Comparison of ENCODE assay signal across 20 cellular contexts in genomic region chr14:53840444-53840843, GRCh38.
A peak's percentile ranks its signal among the peaks of the same experiment; 100 is the strongest.
DNase-seq lines count a peak whose midpoint lies in the region; ATAC-seq and TF ChIP-seq lines count a peak whose summit lies in the region.
"Had no signal": no experiment of that assay in that cellular context is flagged by ENCODE, and none has a peak within 500 bp of the region (broad histone marks: within the 10 kb centered on the region; RNA-seq: fewer than 3 reads in every experiment).

No MANE protein-coding gene starts in this region.

- H2AFZ ChIP-seq in HCT116 (ENCODE audit: low read depth, low read length, poor library complexity, severe bottlenecking) (no peak overlapping the region), OCI-LY3 (ENCODE audit: low read depth, low read length) (no peak overlapping the region; the same call in 1 of the 2 replicates)

- RAD21 ChIA-PET in HCT116 (lab: Charles Lee; ENCODE audit: low non-redundant PET in 1 of 2, low total read pairs in 2 of 2, uncharacterized antibody in 2 of 2, unreplicated experiment in 2 of 2) = no interaction called here

- intact Hi-C loops in HCT116 (cut with micrococcal nuclease) = no loop called here

- H3K9ac ChIP-seq in HCT116 (ENCODE audit: low read length) = no peak overlapping the region
- H3K9ac ChIP-seq in OCI-LY3 (ENCODE audit: low read length) = no peak overlapping the region
- H3K9ac ChIP-seq: BLaER1 treated with 17β-estradiol and CSF1 and Interleukin-3, amounts not matched to agents 10 nM and 100 nM had no signal

- H3K9me2 ChIP-seq in HCT116 (ENCODE audit: insufficient read depth) = no peaks in the 10 kb centered on the region

- H3K4me3 ChIP-seq in HCT116 (replicated peaks in 1 of 2; ENCODE audit: low read depth in 1 of 2, low read length in 2 of 2) (peak overlapping the region in 1 of 2 experiments; percentile 10; a peak in 1 of 4 replicates), OCI-LY3 (ENCODE audit: low read length) (no peak overlapping the region), epithelial cell of proximal tubule (ENCODE audit: low read depth, low read length) (no peak overlapping the region)
- H3K4me3 ChIP-seq: BLaER1 treated with 17β-estradiol and CSF1 and Interleukin-3, amounts not matched to agents 10 nM and 100 nM; cardiac muscle cell; psoas muscle had no signal

- DNase-seq in HCT116 (ENCODE audit: low read depth, low spot score) (peak; percentile 82), epithelial cell of proximal tubule (ENCODE audit: low read depth) (peak; percentile 72), omental fat pad (ENCODE audit: low spot score) (no peak), cerebellar nuclear complex (lab: John Stamatoyannopoulos, UW) (no peak), GM19240 (ENCODE audit: insufficient read length, low spot score) (no peak)
- no peak for DNase-seq in stimulated activated CD4-positive, alpha-beta T cell treated with anti-CD3 and anti-CD28 coated beads, Interleukin-4, amount 100 ng/mL, for 1 hour
- no peak for DNase-seq in activated CD4-positive, alpha-beta T cell treated with anti-CD3 and anti-CD28 coated beads for 1 hour
- DNase-seq: activated CD4-positive, CD25-positive, alpha-beta regulatory T cell treated with anti-CD3 and anti-CD28 coated beads, Interleukin-2, amount 50 U/mL, for 72 hours; activated CD8-positive, alpha-beta memory T cell treated with anti-CD3 and anti-CD28 coated beads, Interleukin-2, amount 50 U/mL, for 4 hours; activated naive CD4-positive, alpha-beta T cell treated with anti-CD3 and anti-CD28 coated beads for 36 hours; endodermal cell; NCI-H1436; NCI-H510A treated with DMSO at 0.1 percent for 48 hours; psoas muscle; stimulated activated CD4-positive, alpha-beta T cell treated with anti-CD3 and anti-CD28 coated beads, Interleukin-1b, Interleukin-23, amount 100 ng/mL, for 48 hours; T-helper 17 cell had no signal

- peaks cover 12% of the 10 kb centered on the region; the same call in 1 of the 2 replicates for H3K79me2 ChIP-seq in HCT116 (ENCODE audit: insufficient read depth, low read length)
- H3K79me2 ChIP-seq in OCI-LY3 (ENCODE audit: low read length) = no peaks in the 10 kb centered on the region

- POLR2A ChIA-PET in HCT116 (lab: Charles Lee) = no interaction called here

- H3K4me1 ChIP-seq in HCT116 (ENCODE audit: control insufficient read depth in 1 of 2, insufficient read depth in 2 of 2, low read length in 2 of 2) (peaks cover 53 to 55% of the 10 kb centered on the region in 2 experiments), OCI-LY3 (ENCODE audit: low read length) (peaks cover 45% of the 10 kb centered on the region)
- H3K4me1 ChIP-seq: BLaER1 treated with 17β-estradiol and CSF1 and Interleukin-3, amounts not matched to agents 10 nM and 100 nM; psoas muscle had no signal

- no peak for TF ChIP-seq POLR2A in HCT116 (IDR thresholded peaks at IDR 0.05; ENCODE audit: borderline replicate concordance, extremely low read depth, insufficient read depth, insufficient read length)

- H3K4me2 ChIP-seq in HCT116 (ENCODE audit: low read length) (peak overlapping the region; percentile 58), OCI-LY3 (ENCODE audit: low read length) (no peak overlapping the region)
- H3K4me2 ChIP-seq: BLaER1 treated with 17β-estradiol and CSF1 and Interleukin-3, amounts not matched to agents 10 nM and 100 nM had no signal

- H4K20me1 ChIP-seq in HCT116 (ENCODE audit: insufficient read depth) (no peaks in the 10 kb centered on the region), OCI-LY3 (ENCODE audit: insufficient read depth, low read length) (no peaks in the 10 kb centered on the region)
- H4K20me1 ChIP-seq: BLaER1 treated with 17β-estradiol and CSF1 and Interleukin-3, amounts not matched to agents 10 nM and 100 nM had no signal

- H3K27me3 ChIP-seq in HCT116 (ENCODE audit: insufficient read depth, low read length) (no peaks in the 10 kb centered on the region), OCI-LY3 (ENCODE audit: low read depth, low read length) (no peaks in the 10 kb centered on the region)
- H3K27me3 ChIP-seq: BLaER1 treated with 17β-estradiol and CSF1 and Interleukin-3, amounts not matched to agents 10 nM and 100 nM; cardiac muscle cell had no signal

- CTCF ChIA-PET in HCT116 (lab: Charles Lee) = no interaction called here

- peak overlapping the region; percentile 71 for H3K27ac ChIP-seq in HCT116 (ENCODE audit: low read depth, low read length)
- H3K27ac ChIP-seq in OCI-LY3 (ENCODE audit: low read length) = peak overlapping the region; percentile 23
- H3K27ac ChIP-seq: BLaER1 treated with 17β-estradiol and CSF1 and Interleukin-3, amounts not matched to agents 10 nM and 100 nM; cardiac muscle cell; psoas muscle had no signal

- TF ChIP-seq RAD21 in HCT116 (IDR thresholded peaks at IDR 0.05; ENCODE audit: low read depth) = no peak

- H3K36me3 ChIP-seq in HCT116 (ENCODE audit: control insufficient read depth in 1 of 2, insufficient read depth in 2 of 2, low read length in 2 of 2) (peaks cover 0 to 6% of the 10 kb centered on the region in 2 experiments; a peak in 1 of 4 replicates), OCI-LY3 (replicated peaks; ENCODE audit: low read depth, low read length) (peaks cover 20% of the 10 kb centered on the region)
- H3K36me3 ChIP-seq: BLaER1 treated with 17β-estradiol and CSF1 and Interleukin-3, amounts not matched to agents 10 nM and 100 nM; cardiac muscle cell had no signal

- BruUV-seq in HCT116 (replicated peaks; lab: Mats Ljungman, UMichigan) = no TSS peak

- H3K9me3 ChIP-seq in HCT116 (ENCODE audit: control insufficient read depth in 1 of 2, insufficient read depth in 1 of 2, low read depth in 1 of 2, low read length in 2 of 2) = no peaks in the 10 kb centered on the region
- H3K9me3 ChIP-seq in OCI-LY3 (ENCODE audit: insufficient read depth, low read length) = peaks cover 12% of the 10 kb centered on the region; the same call in 1 of the 2 replicates

- TF ChIP-seq CTCF in HCT116 (IDR thresholded peaks at IDR 0.05 in 2 of 3, conservative IDR thresholded peaks at IDR 0.05 in 1 of 3; ENCODE audit: borderline replicate concordance in 1 of 3, insufficient read depth in 1 of 3, low read depth in 2 of 3, low read length in 2 of 3) = no peak
- TF ChIP-seq CTCF in OCI-LY3 (IDR thresholded peaks at IDR 0.05; ENCODE audit: low read depth, low read length) = no peak
- TF ChIP-seq CTCF in epithelial cell of proximal tubule (conservative IDR thresholded peaks at IDR 0.05; ENCODE audit: low read depth, low read length) = no peak
- no peak for TF ChIP-seq CTCF in omental fat pad (IDR thresholded peaks at IDR 0.05)

- ATAC-seq in HCT116 = peak; percentile 91
- ATAC-seq in omental fat pad (ENCODE audit: low FRiP score) = peak; percentile 85
- ATAC-seq: psoas muscle, Right ventricle myocardium inferior, T-helper 17 cell had no signal

TF ChIP-seq in HCT116, 20 proteins besides CTCF, POLR2A, EP300 and RAD21:
- TF ChIP-seq ATF3 (IDR thresholded peaks at IDR 0.05) (no peak), YY1 (IDR thresholded peaks at IDR 0.05; ENCODE audit: extremely low read depth, insufficient replicate concordance, low read depth, low read length) (no peak), SIN3A (IDR thresholded peaks at IDR 0.05; ENCODE audit: low read depth) (no peak), SRF (IDR thresholded peaks at IDR 0.05; ENCODE audit: low read depth) (0 out of 2 replicates have a peak, but pooled peaks have one; percentile 17), SP1 (IDR thresholded peaks at IDR 0.05; ENCODE audit: low read depth) (peak; percentile 58), FOSL1 (IDR thresholded peaks at IDR 0.05; ENCODE audit: low read depth) (peak; percentile 83), EGR1 (IDR thresholded peaks at IDR 0.05; ENCODE audit: low read depth) (no peak), POLR2AphosphoS5 (IDR thresholded peaks at IDR 0.05; ENCODE audit: low read depth, low read length) (no peak), REST (IDR thresholded peaks at IDR 0.05; ENCODE audit: low read depth) (no peak), ELF1 (IDR thresholded peaks at IDR 0.05; ENCODE audit: borderline replicate concordance, low read depth) (no peak), CBX3 (IDR thresholded peaks at IDR 0.05; ENCODE audit: low read depth) (0 out of 2 replicates have a peak, but pooled peaks have one; percentile 41), JUND (IDR thresholded peaks at IDR 0.05) (peak; percentile 83)

Comparison
In these comparisons a context has a peak if more than half of its experiments do, and no peak if none do; other contexts are left out.
1. DNase-seq: peak in HCT116 (single experiment) and epithelial cell of proximal tubule (single experiment); none in omental fat pad (single experiment), cerebellar nuclear complex (0 of 2), stimulated activated CD4-positive, alpha-beta T cell treated with anti-CD3 and anti-CD28 coated beads, Interleukin-4, amount 100 ng/mL, for 1 hour (single experiment), activated CD4-positive, alpha-beta T cell treated with anti-CD3 and anti-CD28 coated beads for 1 hour (single experiment) and GM19240 (single experiment).